8 cellular contexts compared by ENCODE assay signal in genomic region chr14:78022059-78022458, GRCh38.
DNase-seq lines count a peak whose midpoint lies in the region; ATAC-seq and TF ChIP-seq lines count a peak whose summit lies in the region.

No MANE protein-coding gene starts in this region.

- WGBS in mammary epithelial cell (ENCODE audit: low coverage, missing lambda C conversion rate): 30% methylated on average over 4 of the region's 5 CpGs
- WGBS in lung, 2 donors: 42 to 47% methylated on average over 5 of the region's 5 CpGs
- 28 to 48% methylated on average over 3 to 5 of the region's 5 CpGs for WGBS in transverse colon (ENCODE audit: low coverage in 1 of 2), 2 donors

- peak overlapping the region; percentile 63 for H2AFZ ChIP-seq in mammary epithelial cell (ENCODE audit: low read depth, low read length)

- H3K27ac ChIP-seq in mammary epithelial cell (ENCODE audit: insufficient read depth, low read depth, low read length): no peak overlapping the region
- H3K27ac ChIP-seq in lung (ENCODE audit: low read depth in 1 of 2, low read length in 1 of 2): no peak overlapping the region
- H3K27ac ChIP-seq in transverse colon: no peak overlapping the region

- H3K4me1 ChIP-seq in mammary epithelial cell (ENCODE audit: insufficient read depth, low read length) (no peaks in the 10 kb centered on the region), lung (ENCODE audit: control insufficient read depth in 2 of 2, insufficient read depth in 2 of 2, low read length in 2 of 2) (no peaks in the 10 kb centered on the region), transverse colon (no peaks in the 10 kb centered on the region)

- H3K9me3 ChIP-seq in mammary epithelial cell (replicated peaks; ENCODE audit: insufficient read depth, low read length) (no peaks in the 10 kb centered on the region), lung (ENCODE audit: control insufficient read depth in 2 of 2, insufficient read depth in 1 of 2, low read length in 1 of 2) (no peaks in the 10 kb centered on the region), transverse colon (no peaks in the 10 kb centered on the region)

- no peak overlapping the region for H3K4me3 ChIP-seq in mammary epithelial cell (replicated peaks in 1 of 3; ENCODE audit: insufficient read depth in 1 of 3, low read depth in 2 of 3, low read length in 3 of 3)
- H3K4me3 ChIP-seq in lung: no peak overlapping the region
- no peak overlapping the region for H3K4me3 ChIP-seq in transverse colon

- H3K9ac ChIP-seq in mammary epithelial cell (ENCODE audit: insufficient read depth, low read length): no peak overlapping the region

- TF ChIP-seq CTCF in mammary epithelial cell (conservative IDR thresholded peaks at IDR 0.05 in 1 of 2, IDR thresholded peaks at IDR 0.05 in 1 of 2; ENCODE audit: extremely low read depth in 1 of 2, insufficient read depth in 1 of 2, low read depth in 1 of 2, low read length in 2 of 2) (peak; percentile 65 to 68), lung (IDR thresholded peaks at IDR 0.05; ENCODE audit: control extremely low read depth, extremely low read depth) (peak; percentile 33), transverse colon (IDR thresholded peaks at IDR 0.05) (peak; percentile 25 to 51 (median 42))

- ATAC-seq in GM21786 (IDR thresholded peaks at IDR 0.05; ENCODE audit: unreplicated experiment): peak; percentile 83
- peak; percentile 19 for ATAC-seq in lung (ENCODE audit: insufficient read depth, low FRiP score)

- no peaks in the 10 kb centered on the region for H3K36me3 ChIP-seq in mammary epithelial cell (ENCODE audit: insufficient read depth, low read length)
- H3K36me3 ChIP-seq in lung (ENCODE audit: control insufficient read depth in 2 of 2, insufficient read depth in 2 of 2, low read length in 2 of 2): no peaks in the 10 kb centered on the region
- H3K36me3 ChIP-seq in transverse colon: no peaks in the 10 kb centered on the region

- no TSS peak for BruUV-seq in mammary epithelial cell (replicated peaks; lab: Mats Ljungman, UMichigan)

- in situ Hi-C loops in mammary epithelial cell (cut with MboI; ENCODE audit: low sequenced_read_pairs in 2 of 2) (no loop called here), transverse colon (cut with MboI; ENCODE audit: low pct_ligation_motif_present in 1 of 4, low pct_unique_long_range_greater_than_20kb in 1 of 4, low sequenced_read_pairs in 3 of 4) (no loop called here)

- intact Hi-C loops in mammary epithelial cell (cut with micrococcal nuclease): loop anchor here (1.0 to 10.0 kb wide), 4 partner anchors 157 to 813 kb away; no protein-coding TSS in a partner anchor
- intact Hi-C loops in transverse colon (cut with DNase I; ENCODE audit: low total_unique reads): no loop called here

- H3K4me2 ChIP-seq in mammary epithelial cell (ENCODE audit: insufficient read depth, low read depth, low read length): no peak overlapping the region

- TF ChIP-seq EP300 in transverse colon (IDR thresholded peaks at IDR 0.05; ENCODE audit: low read depth): no peak

- H3K27me3 ChIP-seq in mammary epithelial cell (ENCODE audit: insufficient read depth, low read length) (no peaks in the 10 kb centered on the region), lung (ENCODE audit: control insufficient read depth, insufficient read depth) (no peaks in the 10 kb centered on the region), transverse colon (no peaks in the 10 kb centered on the region)

- no peaks in the 10 kb centered on the region for H3K79me2 ChIP-seq in mammary epithelial cell (ENCODE audit: insufficient read depth, low read length)

- dilution Hi-C loops in mammary epithelial cell (cut with HindIII; ENCODE audit: low sequenced_read_pairs): no loop called here

- peak; percentile 67 for DNase-seq in activated CD8-positive, alpha-beta memory T cell treated with anti-CD3 and anti-CD28 coated beads for 24 hours
- DNase-seq in activated CD8-positive, alpha-beta memory T cell treated with anti-CD3 and anti-CD28 coated beads, Interleukin-2, amount 50 U/mL, for 4 hours: no peak
- peak; percentile 21 for DNase-seq in LHCN-M2 (ENCODE audit: low read depth)
- peak; percentile 84 for DNase-seq in OCI-M1 (lab: John Stamatoyannopoulos, UW)
- DNase-seq in mammary epithelial cell: peak; percentile 46
- peak; percentile 59 for DNase-seq in lung (ENCODE audit: low spot score)
- DNase-seq in transverse colon: peak; percentile 47

- TF ChIP-seq POLR2A in transverse colon (IDR thresholded peaks at IDR 0.05): no peak

- no peaks in the 10 kb centered on the region for H4K20me1 ChIP-seq in mammary epithelial cell (ENCODE audit: insufficient read depth, low read length)

- CTCF ChIA-PET in mammary epithelial cell (lab: Charles Lee; ENCODE audit: low non-redundant PET): interaction anchor here (0.8 kb wide), 1 partner anchor 545 kb away, joined by 9 read pairs; no protein-coding TSS in a partner anchor
